Comparison of ENCODE assay signal across 9 cellular contexts in the genomic region with DNA sequence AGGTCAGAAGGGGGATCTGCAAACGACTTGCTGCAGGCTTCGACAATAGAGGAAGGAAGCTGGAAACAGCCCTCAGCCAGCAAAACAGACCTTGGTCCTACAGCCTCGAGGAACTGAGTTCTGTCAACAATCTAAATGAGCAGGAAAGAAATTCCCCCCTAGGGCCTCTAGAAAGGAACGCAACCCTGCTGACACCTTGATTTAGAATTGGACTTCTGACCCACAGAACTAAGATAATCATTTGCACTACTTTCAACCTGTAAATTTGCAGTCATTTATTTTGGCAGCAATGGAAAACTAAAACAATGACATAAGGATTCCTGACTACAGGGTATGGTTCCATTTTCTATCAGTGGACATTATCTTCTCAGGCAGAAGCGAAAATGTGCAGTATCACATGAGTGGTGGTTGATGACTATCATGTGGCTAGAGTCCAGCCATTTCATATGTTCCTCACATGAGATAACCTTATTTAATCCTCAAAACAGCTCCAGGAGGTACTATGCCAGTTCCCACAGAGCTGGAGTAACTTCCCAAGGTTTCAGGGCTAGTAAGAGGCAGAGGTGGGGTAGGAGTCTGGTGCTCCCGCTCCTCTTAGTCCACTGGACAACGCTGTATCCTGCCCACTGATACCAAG.
DNase-seq lines count a peak whose midpoint lies in the region; ATAC-seq and TF ChIP-seq lines count a peak whose summit lies in the region.
"Had no signal": no experiment of that assay in that cellular context is flagged by ENCODE, and none has a peak within 500 bp of the region (broad histone marks: within the 10 kb centered on the region; RNA-seq: fewer than 3 reads in every experiment).

No MANE protein-coding gene starts in this region.

- no peaks in the 10 kb centered on the region for H3K9me3 Mint-ChIP-seq in activated naive CD8-positive, alpha-beta T cell treated with anti-CD3 and anti-CD28 coated beads, Interleukin-2, amount 50 U/mL, for 24 hours
- no peaks in the 10 kb centered on the region for H3K9me3 Mint-ChIP-seq in activated CD4-positive, alpha-beta T cell treated with anti-CD3 and anti-CD28 coated beads, Interleukin-2, amount 10 ng/mL, durations not matched to agents 24 days and 14 days
- H3K9me3 Mint-ChIP-seq in activated naive CD4-positive, alpha-beta T cell treated with anti-CD3 and anti-CD28 coated beads, Interleukin-2, amount 10 ng/mL, durations not matched to agents 7 days and 5 days, result no peaks in the 10 kb centered on the region

- no peaks in the 10 kb centered on the region for H3K9me3 ChIP-seq in mucosa of descending colon
- H3K9me3 ChIP-seq: BLaER1 had no signal

- peak; percentile 28 for DNase-seq in Ammon's horn (ENCODE audit: low spot score)
- DNase-seq in NOMO-1 treated with DMSO at 0.1 percent for 48 hours (lab: John Stamatoyannopoulos, UW; ENCODE audit: unreplicated experiment), result peak; percentile 55
- no peak for DNase-seq in epithelial cell of prostate (ENCODE audit: low read depth, low spot score)
- peak in 2 of 3 donors; percentile 32 to 40 for DNase-seq in mucosa of descending colon
- DNase-seq in activated naive CD8-positive, alpha-beta T cell treated with anti-CD3 and anti-CD28 coated beads, Interleukin-2, amount 50 U/mL, for 24 hours, result no peak
- DNase-seq in activated CD4-positive, alpha-beta T cell treated with anti-CD3 and anti-CD28 coated beads, Interleukin-2, amount 10 ng/mL, durations not matched to agents 24 days and 14 days, result no peak
- DNase-seq in activated naive CD4-positive, alpha-beta T cell treated with anti-CD3 and anti-CD28 coated beads, Interleukin-2, amount 10 ng/mL, durations not matched to agents 7 days and 5 days, result no peak
- DNase-seq in NCI-H446 treated with DMSO at 0.1 percent for 48 hours (lab: John Stamatoyannopoulos, UW), result no peak

- H3K27ac Mint-ChIP-seq in activated naive CD8-positive, alpha-beta T cell treated with anti-CD3 and anti-CD28 coated beads, Interleukin-2, amount 50 U/mL, for 24 hours, result no peak overlapping the region
- no peak overlapping the region for H3K27ac Mint-ChIP-seq in activated CD4-positive, alpha-beta T cell treated with anti-CD3 and anti-CD28 coated beads, Interleukin-2, amount 10 ng/mL, durations not matched to agents 24 days and 14 days
- no peak overlapping the region for H3K27ac Mint-ChIP-seq in activated naive CD4-positive, alpha-beta T cell treated with anti-CD3 and anti-CD28 coated beads, Interleukin-2, amount 10 ng/mL, durations not matched to agents 7 days and 5 days

- no peak overlapping the region for H3K4me3 Mint-ChIP-seq in activated naive CD8-positive, alpha-beta T cell treated with anti-CD3 and anti-CD28 coated beads, Interleukin-2, amount 50 U/mL, for 24 hours
- H3K4me3 Mint-ChIP-seq in activated CD4-positive, alpha-beta T cell treated with anti-CD3 and anti-CD28 coated beads, Interleukin-2, amount 10 ng/mL, durations not matched to agents 24 days and 14 days, result no peak overlapping the region
- no peak overlapping the region for H3K4me3 Mint-ChIP-seq in activated naive CD4-positive, alpha-beta T cell treated with anti-CD3 and anti-CD28 coated beads, Interleukin-2, amount 10 ng/mL, durations not matched to agents 7 days and 5 days

- no peaks in the 10 kb centered on the region for H3K27me3 Mint-ChIP-seq in activated naive CD8-positive, alpha-beta T cell treated with anti-CD3 and anti-CD28 coated beads, Interleukin-2, amount 50 U/mL, for 24 hours
- no peaks in the 10 kb centered on the region for H3K27me3 Mint-ChIP-seq in activated CD4-positive, alpha-beta T cell treated with anti-CD3 and anti-CD28 coated beads, Interleukin-2, amount 10 ng/mL, durations not matched to agents 24 days and 14 days
- H3K27me3 Mint-ChIP-seq in activated naive CD4-positive, alpha-beta T cell treated with anti-CD3 and anti-CD28 coated beads, Interleukin-2, amount 10 ng/mL, durations not matched to agents 7 days and 5 days, result no peaks in the 10 kb centered on the region

- peak; percentile 86 for ATAC-seq in mucosa of descending colon
- no peak for ATAC-seq in activated naive CD8-positive, alpha-beta T cell treated with anti-CD3 and anti-CD28 coated beads, Interleukin-2, amount 50 U/mL, for 24 hours

- TF ChIP-seq CTCF in mucosa of descending colon (IDR thresholded peaks at IDR 0.05), result no peak

- H3K36me3 Mint-ChIP-seq in activated naive CD8-positive, alpha-beta T cell treated with anti-CD3 and anti-CD28 coated beads, Interleukin-2, amount 50 U/mL, for 24 hours (ENCODE audit: low read depth), result no peaks in the 10 kb centered on the region
- H3K36me3 Mint-ChIP-seq in activated CD4-positive, alpha-beta T cell treated with anti-CD3 and anti-CD28 coated beads, Interleukin-2, amount 10 ng/mL, durations not matched to agents 24 days and 14 days (ENCODE audit: low read depth), result peaks cover 2% of the 10 kb centered on the region
- peaks cover 6% of the 10 kb centered on the region for H3K36me3 Mint-ChIP-seq in activated naive CD4-positive, alpha-beta T cell treated with anti-CD3 and anti-CD28 coated beads, Interleukin-2, amount 10 ng/mL, durations not matched to agents 7 days and 5 days

- CTCF ChIA-PET in activated naive CD4-positive, alpha-beta T cell treated with anti-CD3 and anti-CD28 coated beads, Interleukin-2, amount 10 ng/mL, durations not matched to agents 7 days and 5 days (lab: Charles Lee), result interaction anchor here (1.0 kb wide), 1 partner anchor 148 kb away, joined by 3 read pairs; no protein-coding TSS in a partner anchor

- no peaks in the 10 kb centered on the region for H3K36me3 ChIP-seq in mucosa of descending colon (ENCODE audit: low read depth)
- H3K36me3 ChIP-seq: BLaER1 had no signal

- intact Hi-C loops in mucosa of descending colon (cut with DNase I, micrococcal nuclease), result no loop called here
- intact Hi-C loops in activated CD4-positive, alpha-beta T cell treated with anti-CD3 and anti-CD28 coated beads, Interleukin-2, amount 10 ng/mL, durations not matched to agents 24 days and 14 days (cut with micrococcal nuclease), result no loop called here

- no peaks in the 10 kb centered on the region for H3K4me1 ChIP-seq in mucosa of descending colon (ENCODE audit: low read depth)
- H3K4me1 ChIP-seq: BLaER1 had no signal

- no peaks in the 10 kb centered on the region for H3K4me1 Mint-ChIP-seq in activated naive CD8-positive, alpha-beta T cell treated with anti-CD3 and anti-CD28 coated beads, Interleukin-2, amount 50 U/mL, for 24 hours
- H3K4me1 Mint-ChIP-seq in activated CD4-positive, alpha-beta T cell treated with anti-CD3 and anti-CD28 coated beads, Interleukin-2, amount 10 ng/mL, durations not matched to agents 24 days and 14 days, result no peaks in the 10 kb centered on the region
- no peaks in the 10 kb centered on the region for H3K4me1 Mint-ChIP-seq in activated naive CD4-positive, alpha-beta T cell treated with anti-CD3 and anti-CD28 coated beads, Interleukin-2, amount 10 ng/mL, durations not matched to agents 7 days and 5 days

- H3K27ac ChIP-seq in epithelial cell of prostate, result peak overlapping the region; percentile 64
- H3K27ac ChIP-seq: BLaER1 had no signal

- H3K4me3 ChIP-seq in mucosa of descending colon, result no peak overlapping the region
- H3K4me3 ChIP-seq: BLaER1 had no signal

Comparison
In these comparisons a context has a peak if more than half of its experiments do, and no peak if none do; other contexts are left out.
1. DNase-seq: peak in Ammon's horn (single experiment), NOMO-1 treated with DMSO at 0.1 percent for 48 hours (single experiment) and mucosa of descending colon (2 of 3); none in epithelial cell of prostate (single experiment), activated naive CD8-positive, alpha-beta T cell treated with anti-CD3 and anti-CD28 coated beads, Interleukin-2, amount 50 U/mL, for 24 hours (single experiment), activated CD4-positive, alpha-beta T cell treated with anti-CD3 and anti-CD28 coated beads, Interleukin-2, amount 10 ng/mL, durations not matched to agents 24 days and 14 days (single experiment), activated naive CD4-positive, alpha-beta T cell treated with anti-CD3 and anti-CD28 coated beads, Interleukin-2, amount 10 ng/mL, durations not matched to agents 7 days and 5 days (single experiment) and NCI-H446 treated with DMSO at 0.1 percent for 48 hours (single experiment).